8 cellular contexts compared by ENCODE assay signal in the genomic region with DNA sequence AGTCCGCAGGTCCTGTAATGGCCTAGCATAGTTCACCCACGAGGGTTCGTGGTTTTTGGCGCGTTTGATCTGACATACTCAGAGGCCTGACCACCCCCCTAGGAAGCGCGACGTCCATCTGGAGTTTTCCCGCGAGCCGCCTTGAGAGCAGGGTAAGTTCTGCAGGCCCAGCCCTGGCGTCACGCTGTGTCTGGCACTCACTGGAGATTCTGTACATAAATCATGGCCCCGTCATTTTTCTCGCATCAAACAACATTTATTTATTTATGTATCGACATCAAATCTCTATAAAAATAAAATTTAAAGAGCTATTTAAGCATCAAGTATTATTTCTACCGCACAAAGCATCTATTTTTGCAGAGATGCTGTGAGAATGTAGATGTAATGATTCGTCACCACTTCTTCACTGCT. TPM values are rescaled to one million over a fixed set of nuclear protein-coding genes. Genes with fewer than 3 reads are reported as not detected.
DNase-seq lines count a peak whose midpoint lies in the region; FAIRE-seq and TF ChIP-seq lines count a peak whose summit lies in the region.

No MANE protein-coding gene starts in this region.

- no peak overlapping the region for H3K56ac ChIP-seq in H1 (replicated peaks; ENCODE audit: insufficient read length, low read depth, low read length)

- in situ Hi-C loops in G401 (cut with HindIII; ENCODE audit: low sequenced_read_pairs): no loop called here

- TF ChIP-seq EP300 in H1 (IDR thresholded peaks at IDR 0.05; ENCODE audit: borderline replicate concordance in 1 of 2, low read depth in 2 of 2, low read length in 2 of 2) (no peak), neural cell (conservative IDR thresholded peaks at IDR 0.05; ENCODE audit: poor library complexity, severe bottlenecking) (no peak)

- no peak overlapping the region; the same call in 1 of the 2 replicates for H2BK5ac ChIP-seq in H1 (ENCODE audit: low read depth, low read length)

- no peak overlapping the region for H2BK120ac ChIP-seq in H1 (replicated peaks; ENCODE audit: low read depth, low read length)

- no peak overlapping the region for H2BK15ac ChIP-seq in H1 (ENCODE audit: low read length)

- peak overlapping the region; percentile 67 for H3K4me3 ChIP-seq in GM08714 (ENCODE audit: low read length)
- H3K4me3 ChIP-seq in NB4 (ENCODE audit: low read depth, low read length): peak overlapping the region; percentile 70
- peak overlapping the region; percentile 83 to 98 (median 95) for H3K4me3 ChIP-seq in H1 (ENCODE audit: extremely low read depth in 1 of 4, insufficient read depth in 2 of 4, low read depth in 3 of 4, low read length in 4 of 4)
- peak overlapping the region; percentile 93 for H3K4me3 ChIP-seq in neural cell (ENCODE audit: low read length)

- POLR2A ChIA-PET in H1 (lab: Charles Lee; ENCODE audit: partially characterized antibody): interaction anchor here (1.0 to 32.8 kb wide), 10 partner anchors 11 to 59 kb away, joined by 3 to 1334 read pairs (median 4); partner anchors contain the start of genes RACK1 and TRIM52

- CTCF ChIA-PET in H1 (lab: Charles Lee; ENCODE audit: partially characterized antibody): interaction anchor here (0.9 to 1.7 kb wide), 7 partner anchors 15 to 52 kb away, joined by 3 to 7 read pairs (median 3); no protein-coding TSS in a partner anchor

- peak overlapping the region; percentile 53 for H4K5ac ChIP-seq in H1 (ENCODE audit: insufficient read length, low read depth, low read length)

- no peak overlapping the region for H3K23ac ChIP-seq in H1 (ENCODE audit: insufficient read length)

- peaks cover 0 to 8% (median 4%) of the 10 kb centered on the region in 4 experiments; a peak in 4 of 7 replicates for H3K4me1 ChIP-seq in H1 (replicated peaks in 1 of 4; ENCODE audit: control insufficient read depth in 3 of 4, insufficient read depth in 4 of 4, low read length in 3 of 4)

- DNase-seq in NB4 (ENCODE audit: low read depth) (no peak), H1 (ENCODE audit: low read depth in 1 of 2, low spot score in 2 of 2) (no peak), GM20000 (ENCODE audit: low spot score) (no peak), NCI-H748 treated with DMSO at 0.1 percent for 48 hours (lab: John Stamatoyannopoulos, UW) (no peak), G401 (ENCODE audit: low spot score) (no peak), NCI-H1417 (lab: John Stamatoyannopoulos, UW) (no peak)

- no peak overlapping the region for H2AK5ac ChIP-seq in H1 (ENCODE audit: low read depth, low read length)

- no peak for FAIRE-seq in H1 (lab: Jason Lieb, UNC)

- H4K8ac ChIP-seq in H1 (ENCODE audit: extremely low read depth, insufficient read depth, low read length): no peak overlapping the region

- no peak for TF ChIP-seq POLR2A in NB4 (IDR thresholded peaks at IDR 0.05; ENCODE audit: extremely low read depth, insufficient read length)
- no peak for TF ChIP-seq POLR2A in H1 (IDR thresholded peaks at IDR 0.05; ENCODE audit: control extremely low read depth in 1 of 2, low read depth in 2 of 2, low read length in 2 of 2)

- H3K9me2 ChIP-seq in neural cell (ENCODE audit: insufficient read depth, low read length): no peaks in the 10 kb centered on the region

- H3K9me3 ChIP-seq in H1 (ENCODE audit: insufficient read depth in 2 of 2, low read depth in 1 of 2, low read length in 1 of 2): no peaks in the 10 kb centered on the region
- no peaks in the 10 kb centered on the region for H3K9me3 ChIP-seq in neural cell (ENCODE audit: low read length)

- peak overlapping the region; percentile 86 to 96 for H3K4me2 ChIP-seq in H1 (ENCODE audit: insufficient read depth in 1 of 2, low read depth in 2 of 2, low read length in 2 of 2)
- peak overlapping the region; percentile 74 for H3K4me2 ChIP-seq in neural cell (ENCODE audit: low read length)

- no peak overlapping the region for H3K4ac ChIP-seq in H1 (replicated peaks; ENCODE audit: insufficient read length, low read depth, low read length)

- no peaks in the 10 kb centered on the region for H3F3A ChIP-seq in neural cell (ENCODE audit: insufficient read depth, low read length, poor library complexity, severe bottlenecking)

- H4K20me1 ChIP-seq in H1 (replicated peaks in 1 of 2; ENCODE audit: control insufficient read depth in 1 of 2, insufficient read depth in 2 of 2, low read length in 2 of 2): peaks cover 0 to 2% of the 10 kb centered on the region in 2 experiments
- H4K20me1 ChIP-seq in neural cell (ENCODE audit: insufficient read depth): no peaks in the 10 kb centered on the region

- no peak overlapping the region for H2BK20ac ChIP-seq in H1 (ENCODE audit: low read length)

- H3K9ac ChIP-seq in H1 (replicated peaks in 1 of 4; ENCODE audit: extremely low read depth in 1 of 4, low read depth in 3 of 4, low read length in 3 of 4): peak overlapping the region in 2 of 4 experiments; percentile 52 to 65; a peak in 4 of 7 replicates
- H3K9ac ChIP-seq in neural cell (ENCODE audit: low read length): peak overlapping the region; percentile 96

- no peak overlapping the region for H2BK12ac ChIP-seq in H1 (ENCODE audit: low read depth, low read length)

- 1% methylated on average over 18 of the region's 18 CpGs; no CpG with 5 or more reads in 1 of the 2 experiments for WGBS in H1 (ENCODE audit: extremely low coverage in 1 of 2, insufficient coverage in 1 of 2, insufficient read length in 1 of 2, insufficient replicate concordance in 2 of 2, low coverage in 1 of 2, low lambda C conversion rate in 2 of 2, missing lambda C conversion rate in 1 of 2), 2 experiments

- TF ChIP-seq CTCF in NB4 (IDR thresholded peaks at IDR 0.05; ENCODE audit: low read depth, low read length) (no peak), H1 (IDR thresholded peaks at IDR 0.05; ENCODE audit: control extremely low read depth in 1 of 3, insufficient read depth in 1 of 3, low read depth in 1 of 3, low read length in 3 of 3) (no peak), neural cell (IDR thresholded peaks at IDR 0.05; ENCODE audit: poor library complexity, severe bottlenecking) (no peak), GM20000 (IDR thresholded peaks at IDR 0.05; ENCODE audit: extremely low read depth, missing control alignments) (no peak)

- H3K36me3 ChIP-seq in H1 (ENCODE audit: control insufficient read depth in 2 of 4, insufficient read depth in 4 of 4, low read length in 3 of 4): peaks cover 0 to 8% (median 0%) of the 10 kb centered on the region in 4 experiments; a peak in 3 of 8 replicates
- H3K36me3 ChIP-seq in neural cell (ENCODE audit: insufficient read depth, low read length): no peaks in the 10 kb centered on the region

- peaks cover 0 to 19% of the 10 kb centered on the region in 2 experiments; a peak in 2 of 4 replicates for H3K79me2 ChIP-seq in H1 (ENCODE audit: control insufficient read depth in 1 of 2, insufficient read depth in 2 of 2, low read length in 2 of 2)
- peaks cover 24% of the 10 kb centered on the region for H3K79me2 ChIP-seq in neural cell (replicated peaks; ENCODE audit: insufficient read depth, low read length)

- TF ChIP-seq RAD21 in H1 (IDR thresholded peaks at IDR 0.05 in 1 of 2, conservative IDR thresholded peaks at IDR 0.05 in 1 of 2; ENCODE audit: low read depth in 2 of 2, low read length in 2 of 2) (no peak), neural cell (conservative IDR thresholded peaks at IDR 0.05) (no peak)

- H2AFZ ChIP-seq in H1 (ENCODE audit: low read length) (peak overlapping the region; percentile 65; the same call in 1 of the 2 replicates), neural cell (ENCODE audit: low read depth, low read length) (peak overlapping the region; percentile 78)

- H4K91ac ChIP-seq in H1 (replicated peaks; ENCODE audit: insufficient read length, low read length): no peak overlapping the region

- H3K27ac ChIP-seq in H1 (ENCODE audit: low read depth, low read length) (no peak overlapping the region), neural cell (ENCODE audit: low read length) (peak overlapping the region; percentile 96)

- peaks cover 7% of the 10 kb centered on the region; the same call in 1 of the 2 replicates for H3K79me1 ChIP-seq in H1 (ENCODE audit: low read depth, low read length)

- H3K14ac ChIP-seq in H1 (ENCODE audit: insufficient read length): no peak overlapping the region

- no peak overlapping the region for H3K18ac ChIP-seq in H1 (ENCODE audit: extremely low read depth, low read length)

- peaks cover 20% of the 10 kb centered on the region for H3K23me2 ChIP-seq in H1 (ENCODE audit: low read depth, low read length)

- H3K27me3 ChIP-seq in H1 (replicated peaks in 1 of 4; ENCODE audit: control insufficient read depth in 3 of 4, extremely low read depth in 1 of 4, insufficient read depth in 3 of 4, low read length in 3 of 4) (no peaks in the 10 kb centered on the region; a peak in 1 of 7 replicates), neural cell (ENCODE audit: insufficient read depth, low read depth, low read length) (no peaks in the 10 kb centered on the region)

RNA-seq across cellular contexts. Expression of gene TRIM41, which starts 0.4 kb away (rescaled TPM):
- 21.2 and 21.6 TPM in 2 replicates for total RNA-seq in H1 (2021; fragmentation: NEBNext Ultra II Directional; extraction: Animal tissue kit (Norgen Biotek cat#: 25700))
- polyA plus RNA-seq in H1 (2011; rRNA removed) (12.9 and 18.0 TPM in 2 replicates), neural cell (32.1 and 37.7 TPM in 2 replicates)
- polyA plus RNA-seq in H1 (2011; cell fraction: cytosol; rRNA removed): 19.8 TPM
- polyA plus RNA-seq in H1 (2011; cell fraction: nucleus; rRNA removed): 79.7 TPM
- polyA plus RNA-seq in H1 (2012, experiment 1 of 2): 19.4 to 26.5 TPM (median 23.3 TPM) in 4 replicates
- 10.8 TPM for polyA plus RNA-seq in H1 (2012, experiment 2 of 2)
- 15.0 TPM for polyA plus RNA-seq in H1 (2013, experiment 1 of 2)
- 13.5 TPM for polyA plus RNA-seq in H1 (2013, experiment 2 of 2)
- polyA minus RNA-seq in H1 (2011; rRNA and poly(A)+ RNA removed): 4.7 and 7.7 TPM in 2 replicates
- 6.7 TPM for polyA minus RNA-seq in H1 (2011; cell fraction: cytosol; rRNA and poly(A)+ RNA removed)
- polyA minus RNA-seq in H1 (2011; cell fraction: nucleus; rRNA and poly(A)+ RNA removed): 19.8 TPM
- polyA minus RNA-seq in neural cell: 25.5 and 33.1 TPM in 2 replicates
- 23.0 and 27.3 TPM in 2 replicates for total RNA-seq in G401 (2014; rRNA removed; shearing (Covaris generic))

RNA-seq across cellular contexts. Expression of gene TRIM7, which starts 17.6 kb away (rescaled TPM):
- total RNA-seq in H1 (2021; fragmentation: NEBNext Ultra II Directional; extraction: Animal tissue kit (Norgen Biotek cat#: 25700)): 0.44 and 0.47 TPM in 2 replicates
- polyA plus RNA-seq in H1 (2011; rRNA removed) (0.36 and 0.57 TPM in 2 replicates), neural cell (1.4 and 2.1 TPM in 2 replicates)
- polyA plus RNA-seq in H1 (2011; cell fraction: cytosol; rRNA removed): 0.62 TPM
- polyA plus RNA-seq in H1 (2011; cell fraction: nucleus; rRNA removed): 0.54 TPM
- polyA plus RNA-seq in H1 (2012, experiment 1 of 2): 0.35 to 1.0 TPM (median 0.45 TPM) in 4 replicates
- polyA plus RNA-seq in H1 (2012, experiment 2 of 2): 0.55 TPM
- 0.53 TPM for polyA plus RNA-seq in H1 (2013, experiment 1 of 2)
- polyA plus RNA-seq in H1 (2013, experiment 2 of 2): 0.28 TPM
- polyA minus RNA-seq in H1 (2011; rRNA and poly(A)+ RNA removed): 0.05 TPM in 1 of 2 replicates, not detected in the other
- not detected for polyA minus RNA-seq in H1 (2011; cell fraction: cytosol; rRNA and poly(A)+ RNA removed)
- 0.60 TPM for polyA minus RNA-seq in H1 (2011; cell fraction: nucleus; rRNA and poly(A)+ RNA removed)
- 0.93 TPM in 1 of 2 replicates, not detected in the other for polyA minus RNA-seq in neural cell
- 3.9 and 5.1 TPM in 2 replicates for total RNA-seq in G401 (2014; rRNA removed; shearing (Covaris generic))

RNA-seq across cellular contexts. Expression of gene RACK1, which starts 21.1 kb away (rescaled TPM):
- 2,564 and 2,589 TPM in 2 replicates for total RNA-seq in H1 (2021; fragmentation: NEBNext Ultra II Directional; extraction: Animal tissue kit (Norgen Biotek cat#: 25700))
- polyA plus RNA-seq in H1 (2011; rRNA removed): 7,578 and 7,971 TPM in 2 replicates
- polyA plus RNA-seq in H1 (2011; cell fraction: cytosol; rRNA removed): 6,759 TPM
- polyA plus RNA-seq in H1 (2011; cell fraction: nucleus; rRNA removed): 7,543 TPM
- polyA plus RNA-seq in H1 (2012, experiment 1 of 2): 3,817 to 4,876 TPM (median 4,535 TPM) in 4 replicates
- polyA plus RNA-seq in H1 (2012, experiment 2 of 2): 4,888 TPM
- polyA plus RNA-seq in H1 (2013, experiment 1 of 2): 2,646 TPM
- polyA plus RNA-seq in H1 (2013, experiment 2 of 2): 2,607 TPM
- polyA minus RNA-seq in H1 (2011; rRNA and poly(A)+ RNA removed): 7,141 and 7,318 TPM in 2 replicates
- 3,305 TPM for polyA minus RNA-seq in H1 (2011; cell fraction: cytosol; rRNA and poly(A)+ RNA removed)
- 3,286 TPM for polyA minus RNA-seq in H1 (2011; cell fraction: nucleus; rRNA and poly(A)+ RNA removed)
- polyA plus RNA-seq in neural cell: 2,178 and 2,281 TPM in 2 replicates
- polyA minus RNA-seq in neural cell: 1,575 and 1,611 TPM in 2 replicates
- total RNA-seq in G401 (2014; rRNA removed; shearing (Covaris generic)): 4,601 and 5,352 TPM in 2 replicates

RNA-seq across cellular contexts. Expression of gene TRIM52, which starts 38.3 kb away (rescaled TPM):
- 5.7 and 6.2 TPM in 2 replicates for total RNA-seq in H1 (2021; fragmentation: NEBNext Ultra II Directional; extraction: Animal tissue kit (Norgen Biotek cat#: 25700))
- 2.3 and 4.2 TPM in 2 replicates for polyA plus RNA-seq in H1 (2011; rRNA removed)
- polyA plus RNA-seq in H1 (2011; cell fraction: cytosol; rRNA removed): 6.2 TPM
- polyA plus RNA-seq in H1 (2011; cell fraction: nucleus; rRNA removed): 6.8 TPM
- polyA plus RNA-seq in H1 (2012, experiment 1 of 2): 8.8 to 10.6 TPM (median 9.8 TPM) in 4 replicates
- polyA plus RNA-seq in H1 (2012, experiment 2 of 2): 0.70 TPM
- polyA plus RNA-seq in H1 (2013, experiment 1 of 2): 5.1 TPM
- 4.3 TPM for polyA plus RNA-seq in H1 (2013, experiment 2 of 2)
- 5.5 and 6.2 TPM in 2 replicates for polyA minus RNA-seq in H1 (2011; rRNA and poly(A)+ RNA removed)
- polyA minus RNA-seq in H1 (2011; cell fraction: cytosol; rRNA and poly(A)+ RNA removed): 2.3 TPM
- 4.6 TPM for polyA minus RNA-seq in H1 (2011; cell fraction: nucleus; rRNA and poly(A)+ RNA removed)
- 42.0 and 47.7 TPM in 2 replicates for polyA plus RNA-seq in neural cell
- 20.0 and 21.6 TPM in 2 replicates for polyA minus RNA-seq in neural cell
- 2.5 and 3.6 TPM in 2 replicates for total RNA-seq in G401 (2014; rRNA removed; shearing (Covaris generic))
